12 cellular contexts compared by ENCODE assay signal in genomic region chr19:18225355-18225701, GRCh38. TPM values are rescaled to one million over a fixed set of nuclear protein-coding genes. Genes with fewer than 3 reads are reported as not detected.
DNase-seq lines count a peak whose midpoint lies in the region; ATAC-seq and TF ChIP-seq lines count a peak whose summit lies in the region.
"Had no signal": no experiment of that assay in that cellular context is flagged by ENCODE, and none has a peak within 500 bp of the region (broad histone marks: within the 10 kb centered on the region; RNA-seq: fewer than 3 reads in every experiment).

No MANE protein-coding gene starts in this region.

- H3K9ac ChIP-seq in ES-I3 (ENCODE audit: low read depth, low read length) = peak overlapping the region; percentile 97; the same call in 1 of the 2 replicates

- CTCF ChIA-PET in Panc1 (lab: Charles Lee) = interaction anchor here (0.5 kb wide), 1 partner anchor 345 kb away, joined by 4 read pairs; no protein-coding TSS in a partner anchor

- H3K9me3 ChIP-seq in ES-I3 (ENCODE audit: control insufficient read depth, insufficient read depth, low read length) (no peaks in the 10 kb centered on the region), Panc1 (ENCODE audit: control insufficient read depth, insufficient read depth, low read depth, low read length) (no peaks in the 10 kb centered on the region), esophagus squamous epithelium (no peaks in the 10 kb centered on the region), sigmoid colon (no peaks in the 10 kb centered on the region)
- H3K9me3 ChIP-seq in effector memory CD4-positive, alpha-beta T cell (ENCODE audit: control insufficient read depth, low read length) = no peaks in the 10 kb centered on the region
- H3K9me3 ChIP-seq: MG63 had no signal

- H3K27me3 ChIP-seq in Panc1 (ENCODE audit: control insufficient read depth, insufficient read depth, low read length) (no peaks in the 10 kb centered on the region), esophagus squamous epithelium (peaks cover 11 to 76% (median 13%) of the 10 kb centered on the region in 4 donors), sigmoid colon (peaks cover 0 to 57% (median 28%) of the 10 kb centered on the region in 3 donors)
- peaks cover 42% of the 10 kb centered on the region for H3K27me3 ChIP-seq in effector memory CD4-positive, alpha-beta T cell (replicated peaks; ENCODE audit: control insufficient read depth, insufficient read depth, low read length, poor library complexity, severe bottlenecking)

- intact Hi-C loops in Panc1 (cut with micrococcal nuclease; ENCODE audit: unreplicated experiment) = no loop called here
- intact Hi-C loops in esophagus squamous epithelium (cut with DNase I) = no loop called here
- intact Hi-C loops in sigmoid colon (cut with DNase I) = loop anchor here (2.0 kb wide), 1 partner anchor 75 kb away; no protein-coding TSS in a partner anchor

- POLR2A ChIA-PET in Panc1 (lab: Charles Lee) = no interaction called here

- WGBS in esophagus squamous epithelium, 2 donors = 25 to 40% methylated on average over 3 to 6 of the region's 16 CpGs
- WGBS in sigmoid colon, 2 donors = 17 to 27% methylated on average over 16 of the region's 16 CpGs

- H3K4me1 ChIP-seq in ES-I3 (ENCODE audit: insufficient read depth, low read length) (no peaks in the 10 kb centered on the region; the same call in 1 of the 2 replicates), Panc1 (ENCODE audit: control insufficient read depth, insufficient read depth, low read length) (no peaks in the 10 kb centered on the region; the same call in 1 of the 2 replicates), esophagus squamous epithelium (peaks cover 10 to 38% (median 24%) of the 10 kb centered on the region in 3 donors), sigmoid colon (peaks cover 0 to 44% (median 36%) of the 10 kb centered on the region in 4 donors)
- peaks cover 24% of the 10 kb centered on the region for H3K4me1 ChIP-seq in effector memory CD4-positive, alpha-beta T cell (ENCODE audit: control insufficient read depth, insufficient read depth, low read length, poor library complexity, severe bottlenecking)

- peak overlapping the region; percentile 70; the same call in 1 of the 2 replicates for H3K27ac ChIP-seq in Panc1 (ENCODE audit: low read length)
- peak overlapping the region in 3 of 4 donors; percentile 44 to 68 (median 67) for H3K27ac ChIP-seq in esophagus squamous epithelium
- H3K27ac ChIP-seq in sigmoid colon = peak overlapping the region; percentile 4 to 72 (median 44)
- no peak overlapping the region for H3K27ac ChIP-seq in effector memory CD4-positive, alpha-beta T cell (ENCODE audit: insufficient read depth, low read length, poor library complexity, severe bottlenecking)

- TF ChIP-seq CTCF in Panc1 (IDR thresholded peaks at IDR 0.05) = no peak
- no peak for TF ChIP-seq CTCF in esophagus squamous epithelium (IDR thresholded peaks at IDR 0.05)
- TF ChIP-seq CTCF in sigmoid colon (IDR thresholded peaks at IDR 0.05) = no peak

- H3K4me3 ChIP-seq in Panc1 (ENCODE audit: low read depth in 2 of 2, low read length in 2 of 2) (peak overlapping the region in 1 of 2 experiments; percentile 64; a peak in 1 of 4 replicates), esophagus squamous epithelium (peak overlapping the region in 2 of 4 donors; percentile 33 to 65), sigmoid colon (peak overlapping the region in 1 of 4 donors; percentile 49)
- no peak overlapping the region for H3K4me3 ChIP-seq in effector memory CD4-positive, alpha-beta T cell (ENCODE audit: insufficient read depth, low read depth, low read length, poor library complexity, severe bottlenecking)

- no peak for DNase-seq in Panc1 (ENCODE audit: low read depth, low spot score)
- DNase-seq in esophagus squamous epithelium (lab: John Stamatoyannopoulos, UW) = no peak
- no peak for DNase-seq in sigmoid colon
- DNase-seq in T-helper 2 cell = no peak
- DNase-seq in effector memory CD4-positive, alpha-beta T cell = no peak
- no peak for DNase-seq in A172 (ENCODE audit: low spot score)
- DNase-seq: activated effector memory CD4-positive, alpha-beta T cell treated with Interleukin-2 at 50 U/mL for 16 hours; DMS153; effector CD8-positive, alpha-beta T cell; NCI-H526 treated with DMSO at 0.1 percent for 48 hours had no signal

- TF ChIP-seq EP300 in sigmoid colon (IDR thresholded peaks at IDR 0.05) = no peak

- BruUV-seq in Panc1 (replicated peaks; lab: Mats Ljungman, UMichigan) = no TSS peak

- no peak for ATAC-seq in Panc1

- in situ Hi-C loops in Panc1 (cut with HindIII; ENCODE audit: low pct_unique_long_range_greater_than_20kb, low sequenced_read_pairs) = no loop called here

- no peak for TF ChIP-seq POLR2A in esophagus squamous epithelium (IDR thresholded peaks at IDR 0.05)
- TF ChIP-seq POLR2A in sigmoid colon (IDR thresholded peaks at IDR 0.05) = no peak

- H3K36me3 ChIP-seq in ES-I3 (ENCODE audit: insufficient read depth, low read length) = no peaks in the 10 kb centered on the region
- no peaks in the 10 kb centered on the region for H3K36me3 ChIP-seq in Panc1 (ENCODE audit: control insufficient read depth, insufficient read depth, low read length)
- H3K36me3 ChIP-seq in esophagus squamous epithelium = no peaks in the 10 kb centered on the region
- no peaks in the 10 kb centered on the region for H3K36me3 ChIP-seq in sigmoid colon
- no peaks in the 10 kb centered on the region for H3K36me3 ChIP-seq in effector memory CD4-positive, alpha-beta T cell (ENCODE audit: control insufficient read depth, insufficient read depth, low read length)
- H3K36me3 ChIP-seq: MG63 had no signal

RNA-seq across cellular contexts. Expression of gene PDE4C, which starts 0.9 kb away (rescaled TPM):
- 0.98 TPM for total RNA-seq in Panc1 (2021; ENCODE audit: unreplicated experiment)
- 1.6 TPM for polyA plus RNA-seq in Panc1 (2012; ENCODE audit: insufficient read length)
- under 1 TPM in 1 of 4 donors, not detected in 3; 0.76 TPM for total RNA-seq in esophagus squamous epithelium
- 1 to 10 TPM; 1.8 to 8.6 (median 4.5) TPM for total RNA-seq in sigmoid colon
- 1 to 10 TPM in 1 of 3 donors, not detected in 2; 4.0 TPM for polyA plus RNA-seq in sigmoid colon
- 0.02 TPM in 1 of 2 replicates, not detected in the other for total RNA-seq in A172 (2014; rRNA removed; shearing (Covaris generic))

RNA-seq across cellular contexts. Expression of gene RAB3A, which starts 21.5 kb away (rescaled TPM):
- total RNA-seq in Panc1 (2021; ENCODE audit: unreplicated experiment) (1.0 TPM), esophagus squamous epithelium (under 1 TPM in 3 of 4 donors, not detected in 1; 0.30 to 0.76 (median 0.44) TPM), sigmoid colon (1 to 10 TPM in 3 of 4 donors, under 1 TPM in 1; 0.66 to 2.9 (median 2.2) TPM)
- 1.4 TPM for polyA plus RNA-seq in Panc1 (2012; ENCODE audit: insufficient read length)
- polyA plus RNA-seq in sigmoid colon = 1 to 10 TPM; 2.1 to 4.8 (median 4.2) TPM
- total RNA-seq in A172 (2014; rRNA removed; shearing (Covaris generic)) = 0.26 and 2.6 TPM in 2 replicates

RNA-seq across cellular contexts. Expression of gene MPV17L2, which starts 32.3 kb away (rescaled TPM):
- 13.3 TPM for total RNA-seq in Panc1 (2021; ENCODE audit: unreplicated experiment)
- polyA plus RNA-seq in Panc1 (2012; ENCODE audit: insufficient read length) = 17.0 TPM
- total RNA-seq in esophagus squamous epithelium = 10 to 100 TPM; 10.6 to 23.5 (median 14.0) TPM
- 10 to 100 TPM; 15.8 to 37.3 (median 26.2) TPM for total RNA-seq in sigmoid colon
- 10 to 100 TPM in 2 of 3 donors, 1 to 10 TPM in 1; 9.0 to 26.4 (median 12.0) TPM for polyA plus RNA-seq in sigmoid colon
- total RNA-seq in A172 (2014; rRNA removed; shearing (Covaris generic)) = 17.1 and 40.0 TPM in 2 replicates

RNA-seq across cellular contexts. Expression of gene IQCN, which starts 48.9 kb away (rescaled TPM):
- total RNA-seq in Panc1 (2021; ENCODE audit: unreplicated experiment) = 2.5 TPM
- 2.2 TPM for polyA plus RNA-seq in Panc1 (2012; ENCODE audit: insufficient read length)
- 1 to 10 TPM in 2 of 4 donors, under 1 TPM in 2; 0.23 to 3.1 (median 0.96) TPM for total RNA-seq in esophagus squamous epithelium
- total RNA-seq in sigmoid colon = 1 to 10 TPM; 1.4 to 5.8 (median 2.9) TPM
- 1 to 10 TPM; 1.2 to 4.4 (median 3.4) TPM for polyA plus RNA-seq in sigmoid colon
- total RNA-seq in A172 (2014; rRNA removed; shearing (Covaris generic)) = 0.69 and 1.2 TPM in 2 replicates

RNA-seq across cellular contexts. Expression of gene IFI30, which starts 51.7 kb away (rescaled TPM):
- total RNA-seq in Panc1 (2021; ENCODE audit: unreplicated experiment) (39.7 TPM), esophagus squamous epithelium (10 to 100 TPM; 11.3 to 90.5 (median 25.7) TPM), sigmoid colon (10 to 100 TPM in 3 of 4 donors, 1 to 10 TPM in 1; 9.1 to 45.7 (median 44.5) TPM)
- polyA plus RNA-seq in Panc1 (2012; ENCODE audit: insufficient read length) = 38.3 TPM
- 100 to 1,000 TPM in 2 of 3 donors, 10 to 100 TPM in 1; 96.7 to 412 (median 178) TPM for polyA plus RNA-seq in sigmoid colon
- total RNA-seq in A172 (2014; rRNA removed; shearing (Covaris generic)) = 28.2 and 40.5 TPM in 2 replicates
